Comparison of ENCODE assay signal across 1 cellular context in the genomic region with DNA sequence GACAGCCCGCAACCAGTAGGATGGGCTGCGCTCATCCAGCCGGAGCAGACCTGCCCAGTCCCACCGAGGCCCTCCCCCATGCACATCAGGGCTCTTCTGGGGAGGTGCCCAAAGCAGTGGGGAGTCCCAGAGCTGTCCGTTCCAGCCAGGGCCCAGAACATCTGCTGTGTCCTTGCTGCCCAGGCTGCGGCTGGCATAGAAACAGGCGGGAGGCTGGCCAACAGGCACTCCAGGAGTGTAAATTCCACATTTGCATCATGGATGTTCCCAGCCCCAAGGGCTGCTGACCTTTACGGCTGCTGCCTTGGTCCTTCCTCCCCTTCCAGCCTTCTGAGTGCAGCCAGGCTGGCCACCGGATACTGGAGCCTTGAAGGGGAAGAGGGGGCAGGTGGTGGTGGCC.
TF ChIP-seq lines count a peak whose summit lies in the region.

No MANE protein-coding gene starts in this region.

TF ChIP-seq in HepG2, 621 proteins besides CTCF, POLR2A, EP300 and RAD21 (continued from another document):
- TF ChIP-seq, protein P1, sequence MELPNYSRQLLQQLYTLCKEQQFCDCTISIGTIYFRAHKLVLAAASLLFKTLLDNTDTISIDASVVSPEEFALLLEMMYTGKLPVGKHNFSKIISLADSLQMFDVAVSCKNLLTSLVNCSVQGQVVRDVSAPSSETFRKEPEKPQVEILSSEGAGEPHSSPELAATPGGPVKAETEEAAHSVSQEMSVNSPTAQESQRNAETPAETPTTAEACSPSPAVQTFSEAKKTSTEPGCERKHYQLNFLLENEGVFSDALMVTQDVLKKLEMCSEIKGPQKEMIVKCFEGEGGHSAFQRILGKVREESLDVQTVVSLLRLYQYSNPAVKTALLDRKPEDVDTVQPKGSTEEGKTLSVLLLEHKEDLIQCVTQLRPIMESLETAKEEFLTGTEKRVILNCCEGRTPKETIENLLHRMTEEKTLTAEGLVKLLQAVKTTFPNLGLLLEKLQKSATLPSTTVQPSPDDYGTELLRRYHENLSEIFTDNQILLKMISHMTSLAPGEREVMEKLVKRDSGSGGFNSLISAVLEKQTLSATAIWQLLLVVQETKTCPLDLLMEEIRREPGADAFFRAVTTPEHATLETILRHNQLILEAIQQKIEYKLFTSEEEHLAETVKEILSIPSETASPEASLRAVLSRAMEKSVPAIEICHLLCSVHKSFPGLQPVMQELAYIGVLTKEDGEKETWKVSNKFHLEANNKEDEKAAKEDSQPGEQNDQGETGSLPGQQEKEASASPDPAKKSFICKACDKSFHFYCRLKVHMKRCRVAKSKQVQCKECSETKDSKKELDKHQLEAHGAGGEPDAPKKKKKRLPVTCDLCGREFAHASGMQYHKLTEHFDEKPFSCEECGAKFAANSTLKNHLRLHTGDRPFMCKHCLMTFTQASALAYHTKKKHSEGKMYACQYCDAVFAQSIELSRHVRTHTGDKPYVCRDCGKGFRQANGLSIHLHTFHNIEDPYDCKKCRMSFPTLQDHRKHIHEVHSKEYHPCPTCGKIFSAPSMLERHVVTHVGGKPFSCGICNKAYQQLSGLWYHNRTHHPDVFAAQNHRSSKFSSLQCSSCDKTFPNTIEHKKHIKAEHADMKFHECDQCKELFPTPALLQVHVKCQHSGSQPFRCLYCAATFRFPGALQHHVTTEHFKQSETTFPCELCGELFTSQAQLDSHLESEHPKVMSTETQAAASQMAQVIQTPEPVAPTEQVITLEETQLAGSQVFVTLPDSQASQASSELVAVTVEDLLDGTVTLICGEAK (IDR thresholded peaks at IDR 0.05): no peak
- TF ChIP-seq, protein P1 (CRISPR knock-in tag; IDR thresholded peaks at IDR 0.05): no peak
- TF ChIP-seq KDM5B (CRISPR knock-in tag; IDR thresholded peaks at IDR 0.05; ENCODE audit: borderline replicate concordance): 0 out of 2 replicates have a peak, but pooled peaks have one; percentile 28
- no peak for TF ChIP-seq MTF1 (CRISPR knock-in tag; IDR thresholded peaks at IDR 0.05)
- no peak for TF ChIP-seq ZNF121 (CRISPR knock-in tag; IDR thresholded peaks at IDR 0.05)
- no peak for TF ChIP-seq ZNF83 (CRISPR knock-in tag; IDR thresholded peaks at IDR 0.05; ENCODE audit: borderline replicate concordance)
- TF ChIP-seq, protein P2, sequence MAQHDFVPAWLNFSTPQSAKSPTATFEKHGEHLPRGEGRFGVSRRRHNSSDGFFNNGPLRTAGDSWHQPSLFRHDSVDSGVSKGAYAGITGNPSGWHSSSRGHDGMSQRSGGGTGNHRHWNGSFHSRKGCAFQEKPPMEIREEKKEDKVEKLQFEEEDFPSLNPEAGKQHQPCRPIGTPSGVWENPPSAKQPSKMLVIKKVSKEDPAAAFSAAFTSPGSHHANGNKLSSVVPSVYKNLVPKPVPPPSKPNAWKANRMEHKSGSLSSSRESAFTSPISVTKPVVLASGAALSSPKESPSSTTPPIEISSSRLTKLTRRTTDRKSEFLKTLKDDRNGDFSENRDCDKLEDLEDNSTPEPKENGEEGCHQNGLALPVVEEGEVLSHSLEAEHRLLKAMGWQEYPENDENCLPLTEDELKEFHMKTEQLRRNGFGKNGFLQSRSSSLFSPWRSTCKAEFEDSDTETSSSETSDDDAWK (CRISPR knock-in tag; IDR thresholded peaks at IDR 0.05): no peak
- no peak for TF ChIP-seq POLR2AphosphoS5 (IDR thresholded peaks at IDR 0.05; ENCODE audit: low read depth, low read length)
